14 cellular contexts compared by ENCODE assay signal in genomic region chr5:11385901-11386293, GRCh38.
A peak's percentile ranks its signal among the peaks of the same experiment; 100 is the strongest.
DNase-seq lines count a peak whose midpoint lies in the region; ATAC-seq and TF ChIP-seq lines count a peak whose summit lies in the region.
"Had no signal": no experiment of that assay in that cellular context is flagged by ENCODE, and none has a peak within 500 bp of the region (broad histone marks: within the 10 kb centered on the region; RNA-seq: fewer than 3 reads in every experiment).

No MANE protein-coding gene starts in this region.

- ATAC-seq in activated T-helper 17 cell treated with anti-CD3 and anti-CD28 coated beads, Interleukin-2, amount 50 U/mL, for 72 hours (replicated peaks) = no peak
- ATAC-seq in heart right ventricle = no peak

- peak overlapping the region; percentile 38 for H3K4me3 Mint-ChIP-seq in activated T-helper 17 cell treated with anti-CD3 and anti-CD28 coated beads, Interleukin-2, amount 50 U/mL, for 72 hours
- H3K4me3 Mint-ChIP-seq in progenitor cell of endocrine pancreas (ENCODE audit: low read depth) (peak overlapping the region; percentile 67), endothelial cell (ENCODE audit: unreplicated experiment) (no peak overlapping the region)
- H3K4me3 Mint-ChIP-seq: CD4-positive, CD25-positive, alpha-beta regulatory T cell had no signal

- H3K36me3 Mint-ChIP-seq in activated T-helper 17 cell treated with anti-CD3 and anti-CD28 coated beads, Interleukin-2, amount 50 U/mL, for 72 hours (ENCODE audit: low read depth) = no peaks in the 10 kb centered on the region
- peaks cover 17% of the 10 kb centered on the region for H3K36me3 Mint-ChIP-seq in progenitor cell of endocrine pancreas (ENCODE audit: insufficient read depth)
- peaks cover 3% of the 10 kb centered on the region for H3K36me3 Mint-ChIP-seq in endothelial cell (ENCODE audit: low read depth, unreplicated experiment)
- H3K36me3 Mint-ChIP-seq: T-cell had no signal

- no peak overlapping the region for H3K27ac ChIP-seq in heart right ventricle
- H3K27ac ChIP-seq: thoracic aorta had no signal

- H3K4me3 ChIP-seq in heart right ventricle = no peak overlapping the region

- no peaks in the 10 kb centered on the region for H3K36me3 ChIP-seq in heart right ventricle
- H3K36me3 ChIP-seq: thoracic aorta had no signal

- H3K27me3 ChIP-seq in heart right ventricle = peaks cover 0 to 47% (median 32%) of the 10 kb centered on the region in 7 donors

- H3K4me1 Mint-ChIP-seq in activated T-helper 17 cell treated with anti-CD3 and anti-CD28 coated beads, Interleukin-2, amount 50 U/mL, for 72 hours = peaks cover 7% of the 10 kb centered on the region
- H3K4me1 Mint-ChIP-seq in progenitor cell of endocrine pancreas (ENCODE audit: low read depth) (peaks cover 19% of the 10 kb centered on the region), endothelial cell (ENCODE audit: unreplicated experiment) (peaks cover 13% of the 10 kb centered on the region)

- DNase-seq in NCI-H187 treated with DMSO at 0.1 percent for 48 hours (lab: John Stamatoyannopoulos, UW) (peak; percentile 34), iPS DF 19.7 (ENCODE audit: low read depth, low spot score) (peak; percentile 94), progenitor cell of endocrine pancreas (ENCODE audit: low spot score, unreplicated experiment) (no peak), NCI-H146 treated with DMSO at 0.1 percent for 48 hours (lab: John Stamatoyannopoulos, UW; ENCODE audit: unreplicated experiment) (no peak), heart right ventricle (no peak), KG1 (lab: John Stamatoyannopoulos, UW) (no peak), endothelial cell (ENCODE audit: low spot score) (no peak)
- DNase-seq: activated CD4-positive, alpha-beta T cell treated with anti-CD3 and anti-CD28 coated beads for 48 hours; CD4-positive, CD25-positive, alpha-beta regulatory T cell; NCI-H1694; small intestine; T-cell had no signal

- peaks cover 40% of the 10 kb centered on the region for H3K27me3 Mint-ChIP-seq in activated T-helper 17 cell treated with anti-CD3 and anti-CD28 coated beads, Interleukin-2, amount 50 U/mL, for 72 hours
- H3K27me3 Mint-ChIP-seq in progenitor cell of endocrine pancreas (peaks cover 34% of the 10 kb centered on the region), endothelial cell (ENCODE audit: unreplicated experiment) (peaks cover 16% of the 10 kb centered on the region)

- WGBS in heart right ventricle, 2 donors = 26 to 32% methylated on average over 3 of the region's 3 CpGs

- H3K9me3 Mint-ChIP-seq in activated T-helper 17 cell treated with anti-CD3 and anti-CD28 coated beads, Interleukin-2, amount 50 U/mL, for 72 hours = no peaks in the 10 kb centered on the region
- H3K9me3 Mint-ChIP-seq in progenitor cell of endocrine pancreas (ENCODE audit: low read depth) (no peaks in the 10 kb centered on the region), endothelial cell (ENCODE audit: unreplicated experiment) (no peaks in the 10 kb centered on the region)
- H3K9me3 Mint-ChIP-seq: T-cell had no signal

- intact Hi-C loops in heart right ventricle (cut with DNase I) = loop anchor here in 1 of 10 donors (10.0 kb wide), 1 partner anchor 239 kb away; no protein-coding TSS in a partner anchor

- TF ChIP-seq CTCF in progenitor cell of endocrine pancreas (IDR thresholded peaks at IDR 0.05; ENCODE audit: unreplicated experiment) (no peak), heart right ventricle (IDR thresholded peaks at IDR 0.05) (no peak), endothelial cell (IDR thresholded peaks at IDR 0.05; ENCODE audit: unreplicated experiment) (no peak)

- H3K9me3 ChIP-seq in heart right ventricle = no peaks in the 10 kb centered on the region
- H3K9me3 ChIP-seq: thoracic aorta had no signal

- peaks cover 0 to 12% (median 0%) of the 10 kb centered on the region in 9 donors for H3K4me1 ChIP-seq in heart right ventricle

- H3K27ac Mint-ChIP-seq in activated T-helper 17 cell treated with anti-CD3 and anti-CD28 coated beads, Interleukin-2, amount 50 U/mL, for 72 hours = no peak overlapping the region
- H3K27ac Mint-ChIP-seq in progenitor cell of endocrine pancreas (no peak overlapping the region), endothelial cell (ENCODE audit: unreplicated experiment) (no peak overlapping the region)
- H3K27ac Mint-ChIP-seq: CD4-positive, CD25-positive, alpha-beta regulatory T cell; T-cell had no signal

Comparison
In these comparisons a context has a peak if more than half of its experiments do, and no peak if none do; other contexts are left out.
1. DNase-seq: peak in NCI-H187 treated with DMSO at 0.1 percent for 48 hours (single experiment) and iPS DF 19.7 (single experiment); none in progenitor cell of endocrine pancreas (single experiment), NCI-H146 treated with DMSO at 0.1 percent for 48 hours (single experiment), heart right ventricle (0 of 2), KG1 (single experiment) and endothelial cell (single experiment).